Comparison of ENCODE assay signal across 1 cellular context in genomic region chr15:85455851-85456250, GRCh38.
TF ChIP-seq lines count a peak whose summit lies in the region.

No MANE protein-coding gene starts in this region.

TF ChIP-seq in IMR-90, 13 proteins besides CTCF, POLR2A, EP300 and RAD21 (continued from another document):
- TF ChIP-seq USF2 (IDR thresholded peaks at IDR 0.05; ENCODE audit: low read depth, low read length) = no peak
- TF ChIP-seq MAFK (IDR thresholded peaks at IDR 0.05; ENCODE audit: low read depth, low read length) = no peak
- no peak for TF ChIP-seq RFX5 (IDR thresholded peaks at IDR 0.05; ENCODE audit: low read depth, low read length)
- no peak for TF ChIP-seq ELK1 (IDR thresholded peaks at IDR 0.05; ENCODE audit: borderline replicate concordance, low read depth, low read length)
- no peak for TF ChIP-seq FOS (IDR thresholded peaks at IDR 0.05; ENCODE audit: low read depth, low read length)
- TF ChIP-seq MAZ (IDR thresholded peaks at IDR 0.05; ENCODE audit: borderline replicate concordance, low read depth, low read length) = no peak
- no peak for TF ChIP-seq MXI1 (IDR thresholded peaks at IDR 0.05; ENCODE audit: borderline replicate concordance, low read depth, low read length)
